Comparison of ENCODE assay signal across 11 cellular contexts in genomic region chr6:81854474-81854873, GRCh38.
"Had no signal": no experiment of that assay in that cellular context is flagged by ENCODE, and none has a peak within 500 bp of the region (broad histone marks: within the 10 kb centered on the region; RNA-seq: fewer than 3 reads in every experiment).

No MANE protein-coding gene starts in this region.

- H3K4me3 ChIP-seq: GM23248, GM23338, HAP-1 had no signal

- H3K27ac ChIP-seq: GM23248 had no signal

- H3K4me1 ChIP-seq: HAP-1 had no signal

- H2AFZ ChIP-seq: GM23248, GM23338 had no signal

- H3K4me1 Mint-ChIP-seq: GM23338, H9 had no signal

- H3K4me2 ChIP-seq: GM23338 had no signal

- H3K36me3 ChIP-seq: HAP-1 had no signal

- H3K9ac ChIP-seq: GM23248 had no signal

- H3K4me3 Mint-ChIP-seq: GM23338, H9, HFFc6 had no signal

- H3K9me3 ChIP-seq: HAP-1 had no signal

- H3K9me3 Mint-ChIP-seq: GM23338, H9, HFFc6 had no signal

- DNase-seq: GM23248, GOT3, H7, H9, HCEC 1CT, HFFc6 had no signal

- FAIRE-seq: H1, H54 had no signal

- H3K27ac Mint-ChIP-seq: GM23338, H9, HFFc6 had no signal

- ATAC-seq: GM23338, HCT116 had no signal
